ENCODE assay signal across 9 cellular contexts in the genomic region with DNA sequence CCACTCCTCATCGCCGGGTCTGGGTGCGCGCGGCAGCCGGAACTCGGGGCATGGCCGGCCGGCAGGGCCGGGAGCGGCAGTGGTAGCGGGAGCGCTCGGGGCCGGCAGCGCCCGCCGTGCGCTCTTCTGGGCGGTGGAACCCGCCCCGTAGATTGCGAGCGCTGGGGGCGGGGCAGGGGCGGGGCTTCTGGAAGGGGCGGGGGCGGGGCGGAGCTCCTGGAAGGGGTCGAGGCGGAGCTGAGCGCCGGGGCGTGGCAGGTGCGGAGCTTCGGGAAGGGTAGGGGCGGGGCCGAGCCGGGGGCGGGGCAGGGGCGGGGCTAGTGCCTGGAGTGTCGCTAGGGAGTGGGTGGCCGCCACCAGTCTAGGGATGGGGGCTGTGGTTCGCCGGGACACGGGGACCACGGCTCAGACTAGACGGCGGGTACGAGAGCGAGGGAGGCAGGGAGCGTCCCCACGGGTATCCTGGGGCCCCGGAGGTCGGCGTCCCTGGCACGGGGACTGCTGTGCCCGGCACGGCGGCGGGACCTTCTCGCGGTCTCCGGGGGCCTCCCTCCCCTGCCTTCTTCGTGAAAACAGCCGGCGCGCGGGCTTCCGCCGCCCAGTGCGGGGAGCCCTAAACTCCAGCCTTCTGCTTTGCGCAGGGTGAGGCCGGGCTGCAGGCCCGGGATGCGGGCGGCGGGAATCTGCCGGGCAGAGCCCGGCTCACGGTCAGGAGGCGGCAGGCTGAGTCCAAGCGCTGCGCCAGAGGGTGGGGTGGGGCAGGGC. TPM values are rescaled to one million over a fixed set of nuclear protein-coding genes. Genes with fewer than 3 reads are reported as not detected.
DNase-seq lines count a peak whose midpoint lies in the region; ATAC-seq, FAIRE-seq and TF ChIP-seq lines count a peak whose summit lies in the region.
"Had no signal": no experiment of that assay in that cellular context is flagged by ENCODE, and none has a peak within 500 bp of the region (broad histone marks: within the 10 kb centered on the region; RNA-seq: fewer than 3 reads in every experiment).

A gene (minus strand): TSS at position 128 of the 765 bp plus-strand sequence. CDS start 117 bp downstream, at position 11.

- H3K4me1 Mint-ChIP-seq in WTC11, result peaks cover 13% of the 10 kb centered on the region
- peaks cover 14 to 17% of the 10 kb centered on the region in 2 donors for H3K4me1 Mint-ChIP-seq in immature natural killer cell

- H3K36me3 Mint-ChIP-seq in WTC11 (peaks cover 17% of the 10 kb centered on the region), immature natural killer cell (no peaks in the 10 kb centered on the region)

- under 1% methylated on average over 31 of the region's 84 CpGs for WGBS in smooth muscle cell (ENCODE audit: low lambda C conversion rate)

- H3K27me3 Mint-ChIP-seq in WTC11 (ENCODE audit: low read depth) (peaks cover 59% of the 10 kb centered on the region), immature natural killer cell (ENCODE audit: low read depth in 3 of 3) (peaks cover 2 to 8% (median 6%) of the 10 kb centered on the region in 3 donors)

- no peaks in the 10 kb centered on the region for H3F3A ChIP-seq in smooth muscle cell (ENCODE audit: low read depth)

- H3K4me2 ChIP-seq in smooth muscle cell, result peak within 1 kb of the TSS; percentile 98

- POLR2A ChIA-PET in WTC11 (lab: Charles Lee), result no interaction called here

- H3K4me1 ChIP-seq in smooth muscle cell (ENCODE audit: low read depth), result peaks cover 7% of the 10 kb centered on the region

- DNase-seq in NCI-H1417 (lab: John Stamatoyannopoulos, UW) (peak; percentile 67 to 86 (median 85)), NCI-H1417 treated with DMSO at 0.1 percent for 48 hours (lab: John Stamatoyannopoulos, UW) (no peak), NCI-H1694 (lab: John Stamatoyannopoulos, UW) (peak; percentile 35), WTC11 (ENCODE audit: low spot score) (peak; percentile 86), bronchial epithelial cell (ENCODE audit: low read depth) (peak; percentile 52), immature natural killer cell (peak; percentile 81 to 87 (median 86)), smooth muscle cell (lab: John Stamatoyannopoulos, UW; ENCODE audit: unreplicated experiment) (peak; percentile 91)

- H4K20me1 ChIP-seq in smooth muscle cell (ENCODE audit: low read depth), result no peaks in the 10 kb centered on the region

- H3K4me3 Mint-ChIP-seq in WTC11 (peak within 1 kb of the TSS; percentile 89), immature natural killer cell (peak within 1 kb of the TSS; percentile 85 to 92 (median 88))

- H3K4me3 ChIP-seq in bronchial epithelial cell (ENCODE audit: low read depth, low read length) (peak within 1 kb of the TSS; percentile 57), smooth muscle cell (peak within 1 kb of the TSS; percentile 87)

- H3K36me3 ChIP-seq in bronchial epithelial cell (ENCODE audit: control insufficient read depth, insufficient read depth, low read length), result no peaks in the 10 kb centered on the region
- H3K36me3 ChIP-seq in smooth muscle cell (ENCODE audit: low read depth), result no peaks in the 10 kb centered on the region

- FAIRE-seq in bronchial epithelial cell (lab: Jason Lieb, UNC), result no peak

- H3K9me3 Mint-ChIP-seq in WTC11, result peaks cover 19% of the 10 kb centered on the region
- H3K9me3 Mint-ChIP-seq in immature natural killer cell, result no peaks in the 10 kb centered on the region

- CTCF ChIA-PET in WTC11 (lab: Charles Lee), result interaction anchor here (0.6 to 1.1 kb wide), 9 partner anchors 10 to 1011 kb away, joined by 3 to 11 read pairs (median 4); no protein-coding TSS in a partner anchor

- TF ChIP-seq CTCF in WTC11 (IDR thresholded peaks at IDR 0.05), result no peak
- TF ChIP-seq CTCF in bronchial epithelial cell (IDR thresholded peaks at IDR 0.05; ENCODE audit: insufficient read depth, low read length, severe bottlenecking), result no peak
- no peak for TF ChIP-seq CTCF in smooth muscle cell (IDR thresholded peaks at IDR 0.05; ENCODE audit: borderline replicate concordance, insufficient read depth, poor library complexity, severe bottlenecking)

- H2AFZ ChIP-seq in smooth muscle cell (ENCODE audit: low read depth), result peak within 1 kb of the TSS; percentile 96

- no peaks in the 10 kb centered on the region for H3K79me2 ChIP-seq in smooth muscle cell (ENCODE audit: low read depth)

- no peak within 1 kb of the TSS for H3K9ac ChIP-seq in smooth muscle cell (ENCODE audit: low read depth)

- H3K27me3 ChIP-seq in bronchial epithelial cell (ENCODE audit: control insufficient read depth, insufficient read depth, low read length) (peaks cover 5% of the 10 kb centered on the region), smooth muscle cell (ENCODE audit: low read depth) (peaks cover 25% of the 10 kb centered on the region)

- ATAC-seq in HG02763 (IDR thresholded peaks at IDR 0.05; ENCODE audit: unreplicated experiment) (peak; percentile 64), WTC11 (peak; percentile 71)

- H3K27ac Mint-ChIP-seq in WTC11, result no peak within 1 kb of the TSS
- peak within 1 kb of the TSS in 3 of 6 donors; percentile 30 to 85 (median 72) for H3K27ac Mint-ChIP-seq in immature natural killer cell

- no peaks in the 10 kb centered on the region for H3K9me3 ChIP-seq in smooth muscle cell (replicated peaks; ENCODE audit: low read depth)

- no peak within 1 kb of the TSS for H3K27ac ChIP-seq in smooth muscle cell (ENCODE audit: low read depth)
- H3K27ac ChIP-seq: 22Rv1 had no signal

TF ChIP-seq in WTC11, 78 proteins besides CTCF, POLR2A, EP300 and RAD21 (continues in another document):
- TF ChIP-seq SP1 (CRISPR knock-in tag; conservative IDR thresholded peaks at IDR 0.05) (0 out of 2 replicates have a peak, but pooled peaks have one; percentile 11), MYBL2 (CRISPR knock-in tag; IDR thresholded peaks at IDR 0.05) (no peak), CBFB (CRISPR knock-in tag; IDR thresholded peaks at IDR 0.05; ENCODE audit: low read depth) (no peak), GTF2I (CRISPR knock-in tag; conservative IDR thresholded peaks at IDR 0.05) (no peak), KAT7 (CRISPR knock-in tag; IDR thresholded peaks at IDR 0.05; ENCODE audit: borderline replicate concordance) (no peak)
- TF ChIP-seq, protein P1, sequence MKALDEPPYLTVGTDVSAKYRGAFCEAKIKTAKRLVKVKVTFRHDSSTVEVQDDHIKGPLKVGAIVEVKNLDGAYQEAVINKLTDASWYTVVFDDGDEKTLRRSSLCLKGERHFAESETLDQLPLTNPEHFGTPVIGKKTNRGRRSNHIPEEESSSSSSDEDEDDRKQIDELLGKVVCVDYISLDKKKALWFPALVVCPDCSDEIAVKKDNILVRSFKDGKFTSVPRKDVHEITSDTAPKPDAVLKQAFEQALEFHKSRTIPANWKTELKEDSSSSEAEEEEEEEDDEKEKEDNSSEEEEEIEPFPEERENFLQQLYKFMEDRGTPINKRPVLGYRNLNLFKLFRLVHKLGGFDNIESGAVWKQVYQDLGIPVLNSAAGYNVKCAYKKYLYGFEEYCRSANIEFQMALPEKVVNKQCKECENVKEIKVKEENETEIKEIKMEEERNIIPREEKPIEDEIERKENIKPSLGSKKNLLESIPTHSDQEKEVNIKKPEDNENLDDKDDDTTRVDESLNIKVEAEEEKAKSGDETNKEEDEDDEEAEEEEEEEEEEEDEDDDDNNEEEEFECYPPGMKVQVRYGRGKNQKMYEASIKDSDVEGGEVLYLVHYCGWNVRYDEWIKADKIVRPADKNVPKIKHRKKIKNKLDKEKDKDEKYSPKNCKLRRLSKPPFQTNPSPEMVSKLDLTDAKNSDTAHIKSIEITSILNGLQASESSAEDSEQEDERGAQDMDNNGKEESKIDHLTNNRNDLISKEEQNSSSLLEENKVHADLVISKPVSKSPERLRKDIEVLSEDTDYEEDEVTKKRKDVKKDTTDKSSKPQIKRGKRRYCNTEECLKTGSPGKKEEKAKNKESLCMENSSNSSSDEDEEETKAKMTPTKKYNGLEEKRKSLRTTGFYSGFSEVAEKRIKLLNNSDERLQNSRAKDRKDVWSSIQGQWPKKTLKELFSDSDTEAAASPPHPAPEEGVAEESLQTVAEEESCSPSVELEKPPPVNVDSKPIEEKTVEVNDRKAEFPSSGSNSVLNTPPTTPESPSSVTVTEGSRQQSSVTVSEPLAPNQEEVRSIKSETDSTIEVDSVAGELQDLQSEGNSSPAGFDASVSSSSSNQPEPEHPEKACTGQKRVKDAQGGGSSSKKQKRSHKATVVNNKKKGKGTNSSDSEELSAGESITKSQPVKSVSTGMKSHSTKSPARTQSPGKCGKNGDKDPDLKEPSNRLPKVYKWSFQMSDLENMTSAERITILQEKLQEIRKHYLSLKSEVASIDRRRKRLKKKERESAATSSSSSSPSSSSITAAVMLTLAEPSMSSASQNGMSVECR (CRISPR knock-in tag; IDR thresholded peaks at IDR 0.05; ENCODE audit: borderline replicate concordance), result no peak
- TF ChIP-seq, protein P2, sequence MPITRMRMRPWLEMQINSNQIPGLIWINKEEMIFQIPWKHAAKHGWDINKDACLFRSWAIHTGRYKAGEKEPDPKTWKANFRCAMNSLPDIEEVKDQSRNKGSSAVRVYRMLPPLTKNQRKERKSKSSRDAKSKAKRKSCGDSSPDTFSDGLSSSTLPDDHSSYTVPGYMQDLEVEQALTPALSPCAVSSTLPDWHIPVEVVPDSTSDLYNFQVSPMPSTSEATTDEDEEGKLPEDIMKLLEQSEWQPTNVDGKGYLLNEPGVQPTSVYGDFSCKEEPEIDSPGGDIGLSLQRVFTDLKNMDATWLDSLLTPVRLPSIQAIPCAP (CRISPR knock-in tag; IDR thresholded peaks at IDR 0.05), result no peak

RNA-seq across cellular contexts. Expression of the gene that starts here (rescaled TPM):
- total RNA-seq in WTC11 (2021) (20.7 to 23.2 TPM (median 22.2 TPM) in 3 replicates), bronchial epithelial cell (9.7 and 14.6 TPM in 2 replicates), smooth muscle cell (1.4 and 2.3 TPM in 2 replicates)
- polyA plus RNA-seq in immature natural killer cell (10 to 100 TPM in 2 of 3 donors, 1 to 10 TPM in 1; 6.3 to 14.2 (median 13.7) TPM), smooth muscle cell (9.2 and 13.2 TPM in 2 replicates)
